Comparison of ENCODE assay signal across 1 cellular context in genomic region chr4:107991945-107992625, GRCh38.
TF ChIP-seq lines count a peak whose summit lies in the region.

No MANE protein-coding gene starts in this region.

TF ChIP-seq in K562, 482 proteins besides CTCF, POLR2A, EP300 and RAD21 (continues in another document):
- TF ChIP-seq ATF3 (IDR thresholded peaks at IDR 0.05) (peak; percentile 57), ATF3 (CRISPR knock-in tag; conservative IDR thresholded peaks at IDR 0.05) (no peak), SFPQ (IDR thresholded peaks at IDR 0.05; ENCODE audit: low read depth, low read length) (no peak), CREM (IDR thresholded peaks at IDR 0.05; ENCODE audit: low read depth) (no peak), SAP30 (IDR thresholded peaks at IDR 0.05; ENCODE audit: borderline replicate concordance, insufficient read depth, low read depth, low read length, poor library complexity, severe bottlenecking) (no peak), NCOA2 (IDR thresholded peaks at IDR 0.05; ENCODE audit: partially characterized antibody in 2 of 2) (peak in 1 of 2 experiments; percentile 9), MEIS2 (IDR thresholded peaks at IDR 0.05; ENCODE audit: partially characterized antibody) (peak; percentile 44), ZNF592 (IDR thresholded peaks at IDR 0.05) (no peak), SMARCE1 (IDR thresholded peaks at IDR 0.05) (0 out of 2 replicates have a peak, but pooled peaks have one; percentile 18), KLF16 (IDR thresholded peaks at IDR 0.05) (0 out of 2 replicates have a peak, but pooled peaks have one; percentile 32), PKNOX1 (IDR thresholded peaks at IDR 0.05) (peak; percentile 88), MNT (conservative IDR thresholded peaks at IDR 0.05) (0 out of 4 replicates have a peak, but pooled peaks of 1 of the 2 experiments have one; percentile 30), HNRNPH1 (optimal IDR thresholded peaks at IDR 0.05; ENCODE audit: low read depth, low read length) (no peak), CBFA2T2 (conservative IDR thresholded peaks at IDR 0.05) (peak; percentile 69), PRDM10 (IDR thresholded peaks at IDR 0.05; ENCODE audit: partially characterized antibody) (no peak), NFXL1 (CRISPR knock-in tag; IDR thresholded peaks at IDR 0.05) (no peak), GATA2 (CRISPR knock-in tag; IDR thresholded peaks at IDR 0.05) (peak; percentile 58; the same call in 1 of the 2 replicates), TBL1XR1 (IDR thresholded peaks at IDR 0.05; ENCODE audit: low read length in 2 of 2) (0 out of 4 replicates have a peak, but pooled peaks of 1 of the 2 experiments have one; percentile 34), ZNF354B (CRISPR knock-in tag; IDR thresholded peaks at IDR 0.05) (no peak), NFE2 (IDR thresholded peaks at IDR 0.05; ENCODE audit: low read depth) (no peak), ADNP (tag; IDR thresholded peaks at IDR 0.05) (no peak), NCOR1 (IDR thresholded peaks at IDR 0.05) (peak; percentile 50), SUPT5H (IDR thresholded peaks at IDR 0.05) (no peak), HOMEZ (CRISPR knock-in tag; IDR thresholded peaks at IDR 0.05) (no peak), TAL1 (IDR thresholded peaks at IDR 0.05) (peak; percentile 63), SAFB (IDR thresholded peaks at IDR 0.05; ENCODE audit: borderline replicate concordance, low read depth, low read length) (no peak), SMARCA5 (IDR thresholded peaks at IDR 0.05) (no peak), ARID1B (IDR thresholded peaks at IDR 0.05) (peak; percentile 64), SMARCB1 (IDR thresholded peaks at IDR 0.05; ENCODE audit: insufficient read length, low read depth) (no peak), STAT5A (IDR thresholded peaks at IDR 0.05; ENCODE audit: borderline replicate concordance, low read length) (peak; percentile 55), ZNF584 (CRISPR knock-in tag; IDR thresholded peaks at IDR 0.05; ENCODE audit: low read depth) (no peak), ZZZ3 (IDR thresholded peaks at IDR 0.05) (no peak), GATAD2B (IDR thresholded peaks at IDR 0.05; ENCODE audit: borderline replicate concordance) (no peak), ATF6 (CRISPR knock-in tag; IDR thresholded peaks at IDR 0.05) (no peak), TCF15 (CRISPR knock-in tag; IDR thresholded peaks at IDR 0.05) (no peak), RCOR1 (IDR thresholded peaks at IDR 0.05; ENCODE audit: borderline replicate concordance in 1 of 2, low read depth in 2 of 2, low read length in 2 of 2) (peak; percentile 91 to 97), ZSCAN29 (IDR thresholded peaks at IDR 0.05) (no peak), POLR3G (IDR thresholded peaks at IDR 0.05; ENCODE audit: extremely low read depth, insufficient read length, insufficient replicate concordance) (no peak), ILK (tag; IDR thresholded peaks at IDR 0.05; ENCODE audit: borderline replicate concordance, low read depth) (no peak), MECOM (CRISPR knock-in tag; IDR thresholded peaks at IDR 0.05) (no peak), ZBTB5 (IDR thresholded peaks at IDR 0.05) (no peak)
